ENCODE assay signal across 26 cellular contexts in the genomic region with DNA sequence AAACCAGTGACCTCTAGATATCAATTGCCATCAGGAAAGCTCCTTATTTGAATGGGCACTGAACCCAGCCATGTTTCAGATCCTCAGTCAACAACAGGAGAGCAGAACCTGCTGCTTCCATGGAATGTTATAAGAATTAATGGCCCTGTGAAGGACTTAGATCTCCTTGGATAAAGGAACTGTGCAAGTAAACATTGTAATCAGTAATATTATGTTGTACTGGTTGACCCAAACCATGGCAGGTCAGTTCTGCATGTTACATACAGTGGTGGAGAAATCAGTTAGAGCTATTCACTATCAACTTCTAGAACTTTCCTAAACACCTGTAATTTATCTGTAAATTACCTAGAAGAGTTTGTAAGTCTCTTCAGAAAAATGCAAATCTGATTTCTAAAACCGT. TPM values are rescaled to one million over a fixed set of nuclear protein-coding genes. Genes with fewer than 3 reads are reported as not detected.
DNase-seq lines count a peak whose midpoint lies in the region; ATAC-seq and FAIRE-seq lines count a peak whose summit lies in the region.
"Had no signal": no experiment of that assay in that cellular context is flagged by ENCODE, and none has a peak within 500 bp of the region (broad histone marks: within the 10 kb centered on the region; RNA-seq: fewer than 3 reads in every experiment).

No MANE protein-coding gene starts in this region.

- DNase-seq in Caki2 (ENCODE audit: low read depth) (peak; percentile 47), adipocyte (ENCODE audit: low read depth) (no peak), left colon (no peak), small intestine (peak; percentile 24), NCI-H187 (lab: John Stamatoyannopoulos, UW) (no peak), occipital lobe (lab: John Stamatoyannopoulos, UW) (no peak), COR-L47 (lab: John Stamatoyannopoulos, UW) (no peak), amniotic stem cell (lab: John Stamatoyannopoulos, UW) (no peak)
- DNase-seq: activated CD4-positive, alpha-beta T cell treated with anti-CD3 and anti-CD28 coated beads, Interleukin-2, amount 50 U/mL, for 4 hours; activated CD8-positive, alpha-beta memory T cell treated with anti-CD3 and anti-CD28 coated beads, Interleukin-2, amount 50 U/mL, for 4 hours; NCI-H1105 treated with DMSO at 0.1 percent for 48 hours; NCI-H524 treated with DMSO at 0.1 percent for 48 hours; retina; stomach had no signal

- FAIRE-seq in small intestine (lab: Jason Lieb, UNC), result no peak

- H3K27me3 ChIP-seq in adipocyte (replicated peaks; ENCODE audit: control insufficient read depth, insufficient read depth, low read length), result no peaks in the 10 kb centered on the region
- H3K27me3 ChIP-seq in small intestine (ENCODE audit: control insufficient read depth in 2 of 2, insufficient read depth in 2 of 2, low read length in 2 of 2), result no peaks in the 10 kb centered on the region
- H3K27me3 ChIP-seq: colonic mucosa, heart left ventricle, neutrophil, stomach had no signal

- H3K9me3 ChIP-seq in adipocyte (ENCODE audit: control insufficient read depth, low read length), result no peaks in the 10 kb centered on the region
- no peaks in the 10 kb centered on the region for H3K9me3 ChIP-seq in small intestine (ENCODE audit: control insufficient read depth, low read depth)
- H3K9me3 ChIP-seq: colonic mucosa, heart left ventricle, neutrophil, stomach had no signal

- peak; percentile 40 for ATAC-seq in left colon
- ATAC-seq: GM23338, WTC11 had no signal

- H3K4me1 ChIP-seq in adipocyte (ENCODE audit: control insufficient read depth, insufficient read depth, low read length) (peaks cover 20% of the 10 kb centered on the region), small intestine (ENCODE audit: control insufficient read depth in 2 of 2, insufficient read depth in 1 of 2, low read depth in 1 of 2, low read length in 1 of 2) (no peaks in the 10 kb centered on the region)
- H3K4me1 ChIP-seq: colonic mucosa had no signal

- H3K4me3 ChIP-seq in adipocyte (ENCODE audit: low read length) (peak overlapping the region; percentile 66), small intestine (ENCODE audit: low read depth in 1 of 2, low read length in 2 of 2) (no peak overlapping the region)
- H3K4me3 ChIP-seq: colonic mucosa, GM23338, heart left ventricle, SK-N-MC, stomach had no signal

- WGBS in small intestine, 3 donors, result 40 to 73% (median 59%) methylated on average over 1 of the region's 1 CpG

- in situ Hi-C loops in Caki2 (cut with HindIII; ENCODE audit: low pct_unique_long_range_greater_than_20kb, low sequenced_read_pairs), result no loop called here

- H3K36me3 ChIP-seq in adipocyte (ENCODE audit: control insufficient read depth, insufficient read depth, low read length, severe bottlenecking) (no peaks in the 10 kb centered on the region), small intestine (ENCODE audit: control insufficient read depth in 2 of 2, insufficient read depth in 2 of 2, low read length in 2 of 2) (no peaks in the 10 kb centered on the region)
- H3K36me3 ChIP-seq: colonic mucosa, heart left ventricle, neutrophil, stomach had no signal

- H3K27ac ChIP-seq in small intestine (ENCODE audit: low read depth in 1 of 2, low read length in 1 of 2), result no peak overlapping the region
- H3K27ac ChIP-seq: colonic mucosa, neutrophil, SK-N-MC, stomach had no signal

- H3K9ac ChIP-seq in adipocyte (ENCODE audit: low read length), result no peak overlapping the region

- intact Hi-C loops in left colon (cut with DNase I, micrococcal nuclease), result no loop called here

RNA-seq across cellular contexts. Expression of a gene that starts 11.2 kb away (rescaled TPM):
- total RNA-seq in Caki2 (2014; rRNA removed; shearing (Covaris generic); ENCODE audit: low replicate concordance), result not detected in 2 replicates
- total RNA-seq in left colon (10 to 100 TPM; 65.7 to 89.0 TPM), occipital lobe (not detected)
- not detected for polyA plus RNA-seq in small intestine
- total RNA-seq: activated T-helper 2 cell treated with anti-CD3 and anti-CD28 coated beads, Interferon-gamma antibody, Interleukin-2, Interleukin-4, amounts not matched to agents 10 μg/mL and 5 μg/mL and 100 μg/mL, durations not matched to agents 14 hours and 24 hours and 36 hours; GM23338; heart left ventricle; LHCN-M2; lung microvascular endothelial cell; RPMI7951; WTC11 had no signal
- polyA plus RNA-seq: CD14-positive monocyte, GM23338, heart left ventricle had no signal

RNA-seq across cellular contexts. Expression of a gene that starts 55.6 kb away (rescaled TPM):
- total RNA-seq in Caki2 (2014; rRNA removed; shearing (Covaris generic); ENCODE audit: low replicate concordance), result not detected in 2 replicates
- total RNA-seq in left colon, result not detected
- not detected for polyA plus RNA-seq in small intestine
- not detected for total RNA-seq in occipital lobe
- total RNA-seq: activated T-helper 2 cell treated with anti-CD3 and anti-CD28 coated beads, Interferon-gamma antibody, Interleukin-2, Interleukin-4, amounts not matched to agents 10 μg/mL and 5 μg/mL and 100 μg/mL, durations not matched to agents 14 hours and 24 hours and 36 hours; colonic mucosa; GM23338; heart left ventricle; LHCN-M2; lung microvascular endothelial cell; RPMI7951; stomach; urinary bladder; WTC11 had no signal
- polyA plus RNA-seq: CD14-positive monocyte, GM23338, heart left ventricle, stomach, urinary bladder had no signal

Comparison
In these comparisons a context has a peak if more than half of its experiments do, and no peak if none do; other contexts are left out.
1. DNase-seq: peak in Caki2 (single experiment) and small intestine (single experiment); none in adipocyte (single experiment), left colon (0 of 2), NCI-H187 (0 of 2), occipital lobe (single experiment), COR-L47 (single experiment) and amniotic stem cell (single experiment).
2. RNA of a gene that starts 11.2 kb away (total RNA-seq): 65.7 to 89.0 TPM in left colon; not detected in Caki2 and not detected in occipital lobe (single experiment); every median in the first group is over 10 times any median in the second.